Comparison of ENCODE assay signal across 11 cellular contexts in genomic region chr3:193744822-193745684, GRCh38.
DNase-seq lines count a peak whose midpoint lies in the region; ATAC-seq and TF ChIP-seq lines count a peak whose summit lies in the region.
"Had no signal": no experiment of that assay in that cellular context is flagged by ENCODE, and none has a peak within 500 bp of the region (broad histone marks: within the 10 kb centered on the region; RNA-seq: fewer than 3 reads in every experiment).

No MANE protein-coding gene starts in this region.

- 68 to 72% methylated on average over 7 to 8 of the region's 9 CpGs for WGBS in mesodermal cell (ENCODE audit: insufficient coverage in 2 of 2), 2 experiments

- H3K27ac ChIP-seq in mesodermal cell (ENCODE audit: low read depth, low read length, severe bottlenecking) = peak overlapping the region; percentile 33
- no peak overlapping the region for H3K27ac ChIP-seq in foreskin keratinocyte

- H3K4me3 ChIP-seq in Caco-2 (ENCODE audit: low read depth, low read length) (no peak overlapping the region), mesodermal cell (ENCODE audit: extremely low read depth, insufficient read depth, low read length, poor library complexity, severe bottlenecking) (no peak overlapping the region), HAP-1 (no peak overlapping the region)
- H3K4me3 ChIP-seq: MG63 had no signal

- H3K27me3 ChIP-seq in Caco-2 (replicated peaks; ENCODE audit: control insufficient read depth, insufficient read depth, low read length) = no peaks in the 10 kb centered on the region
- H3K27me3 ChIP-seq in foreskin keratinocyte = peaks cover 5% of the 10 kb centered on the region
- no peaks in the 10 kb centered on the region for H3K27me3 ChIP-seq in HAP-1 (ENCODE audit: low read depth)

- no peak for ATAC-seq in foreskin keratinocyte
- no peak for ATAC-seq in stimulated activated naive CD8-positive, alpha-beta T cell treated with anti-CD3 and anti-CD28 coated beads, Interleukin-15, Interleukin-2, amounts not matched to agents 100 U/mL and 50 U/mL, for 24 hours

- peak; percentile 36 to 40 for DNase-seq in Caco-2
- peak; percentile 96 for DNase-seq in NCI-H146 (lab: John Stamatoyannopoulos, UW)
- DNase-seq in foreskin keratinocyte = no peak
- no peak for DNase-seq in stimulated activated naive CD8-positive, alpha-beta T cell treated with anti-CD3 and anti-CD28 coated beads, Interleukin-15, Interleukin-2, amounts not matched to agents 100 U/mL and 50 U/mL, for 24 hours
- DNase-seq in activated naive CD4-positive, alpha-beta T cell treated with anti-CD3 and anti-CD28 coated beads, Interleukin-2, amount 10 ng/mL, durations not matched to agents 7 days and 5 days = no peak
- no peak for DNase-seq in HAP-1 (ENCODE audit: low spot score in 2 of 2)
- DNase-seq: activated CD4-positive, alpha-beta T cell treated with anti-CD3 and anti-CD28 coated beads, Interleukin-2, amount 50 U/mL, for 1 hour; MG63 had no signal

- H3K27me3 Mint-ChIP-seq in Caco-2 (ENCODE audit: insufficient read depth, unreplicated experiment) (no peaks in the 10 kb centered on the region), brain (peaks cover 10% of the 10 kb centered on the region)
- peaks cover 23% of the 10 kb centered on the region for H3K27me3 Mint-ChIP-seq in activated naive CD4-positive, alpha-beta T cell treated with anti-CD3 and anti-CD28 coated beads, Interleukin-2, amount 10 ng/mL, durations not matched to agents 7 days and 5 days

- no TSS peak for BruUV-seq in Caco-2 (replicated peaks; lab: Mats Ljungman, UMichigan)

- POLR2A ChIA-PET in Caco-2 (lab: Charles Lee) = interaction anchor here (1.1 kb wide), 1 partner anchor 392 kb away, joined by 7 read pairs; no protein-coding TSS in a partner anchor

- H3K4me1 Mint-ChIP-seq in Caco-2 (ENCODE audit: low read depth, unreplicated experiment) (peaks cover 24% of the 10 kb centered on the region), brain (peaks cover 20% of the 10 kb centered on the region)
- H3K4me1 Mint-ChIP-seq in activated naive CD4-positive, alpha-beta T cell treated with anti-CD3 and anti-CD28 coated beads, Interleukin-2, amount 10 ng/mL, durations not matched to agents 7 days and 5 days = peaks cover 10% of the 10 kb centered on the region

- H3K36me3 ChIP-seq in Caco-2 (ENCODE audit: control insufficient read depth, insufficient read depth, low read length) = no peaks in the 10 kb centered on the region
- no peaks in the 10 kb centered on the region for H3K36me3 ChIP-seq in mesodermal cell (ENCODE audit: control insufficient read depth, insufficient read depth, low read length)
- H3K36me3 ChIP-seq in HAP-1 (replicated peaks) = no peaks in the 10 kb centered on the region
- H3K36me3 ChIP-seq: MG63 had no signal

- intact Hi-C loops in Caco-2 (cut with micrococcal nuclease; ENCODE audit: unreplicated experiment) = loop anchor here (1.0 to 2.0 kb wide), 4 partner anchors 16 to 386 kb away; no protein-coding TSS in a partner anchor

- H3K27ac Mint-ChIP-seq in Caco-2 (ENCODE audit: unreplicated experiment) (peak overlapping the region; percentile 87), brain (peak overlapping the region in 3 of 5 experiments; percentile 10 to 77 (median 32))
- H3K27ac Mint-ChIP-seq in activated naive CD4-positive, alpha-beta T cell treated with anti-CD3 and anti-CD28 coated beads, Interleukin-2, amount 10 ng/mL, durations not matched to agents 7 days and 5 days = no peak overlapping the region
- H3K27ac Mint-ChIP-seq: activated naive CD8-positive, alpha-beta T cell had no signal

- TF ChIP-seq CTCF in Caco-2 (IDR thresholded peaks at IDR 0.05; ENCODE audit: insufficient read depth in 1 of 2, low read depth in 1 of 2, low read length in 1 of 2, severe bottlenecking in 1 of 2, unreplicated experiment in 1 of 2) (no peak), brain (conservative IDR thresholded peaks at IDR 0.05) (no peak), foreskin keratinocyte (conservative IDR thresholded peaks at IDR 0.05) (no peak)

- H3K9me3 ChIP-seq in Caco-2 = no peaks in the 10 kb centered on the region
- no peaks in the 10 kb centered on the region for H3K9me3 ChIP-seq in mesodermal cell (ENCODE audit: control insufficient read depth, low read length)
- no peaks in the 10 kb centered on the region for H3K9me3 ChIP-seq in HAP-1

- H3K4me1 ChIP-seq in Caco-2 (peaks cover 30% of the 10 kb centered on the region), mesodermal cell (ENCODE audit: control insufficient read depth, insufficient read depth, low read length, poor library complexity, severe bottlenecking) (peaks cover 11% of the 10 kb centered on the region), foreskin keratinocyte (no peaks in the 10 kb centered on the region), HAP-1 (peaks cover under 1% of the 10 kb centered on the region)

- H3K4me3 Mint-ChIP-seq in Caco-2 (ENCODE audit: unreplicated experiment) (no peak overlapping the region), brain (no peak overlapping the region)
- H3K4me3 Mint-ChIP-seq in activated naive CD4-positive, alpha-beta T cell treated with anti-CD3 and anti-CD28 coated beads, Interleukin-2, amount 10 ng/mL, durations not matched to agents 7 days and 5 days = no peak overlapping the region
- H3K4me3 Mint-ChIP-seq: activated naive CD8-positive, alpha-beta T cell had no signal

- CTCF ChIA-PET in Caco-2 (lab: Charles Lee) = interaction anchor here (0.9 to 1.5 kb wide), 2 partner anchors 36 to 571 kb away, joined by 3 to 13 read pairs; no protein-coding TSS in a partner anchor
- CTCF ChIA-PET in activated naive CD4-positive, alpha-beta T cell treated with anti-CD3 and anti-CD28 coated beads, Interleukin-2, amount 10 ng/mL, durations not matched to agents 7 days and 5 days (lab: Charles Lee) = no interaction called here

- no peaks in the 10 kb centered on the region for H3K9me3 Mint-ChIP-seq in Caco-2 (ENCODE audit: unreplicated experiment)
- H3K9me3 Mint-ChIP-seq in brain = peaks cover 3 to 8% (median 5%) of the 10 kb centered on the region in 5 experiments
- no peaks in the 10 kb centered on the region for H3K9me3 Mint-ChIP-seq in activated naive CD4-positive, alpha-beta T cell treated with anti-CD3 and anti-CD28 coated beads, Interleukin-2, amount 10 ng/mL, durations not matched to agents 7 days and 5 days

- in situ Hi-C loops in HAP-1 (cut with MboI; ENCODE audit: low sequenced_read_pairs) = no loop called here

- H3K36me3 Mint-ChIP-seq in Caco-2 (ENCODE audit: insufficient read depth, unreplicated experiment) (peaks cover 8% of the 10 kb centered on the region), brain (no peaks in the 10 kb centered on the region)
- H3K36me3 Mint-ChIP-seq in activated naive CD4-positive, alpha-beta T cell treated with anti-CD3 and anti-CD28 coated beads, Interleukin-2, amount 10 ng/mL, durations not matched to agents 7 days and 5 days = no peaks in the 10 kb centered on the region
- H3K36me3 Mint-ChIP-seq: activated naive CD8-positive, alpha-beta T cell had no signal

Comparison
In these comparisons a context has a peak if more than half of its experiments do, and no peak if none do; other contexts are left out.
1. DNase-seq: peak in Caco-2 (2 of 2) and NCI-H146 (single experiment); none in foreskin keratinocyte (0 of 2), stimulated activated naive CD8-positive, alpha-beta T cell treated with anti-CD3 and anti-CD28 coated beads, Interleukin-15, Interleukin-2, amounts not matched to agents 100 U/mL and 50 U/mL, for 24 hours (single experiment), activated naive CD4-positive, alpha-beta T cell treated with anti-CD3 and anti-CD28 coated beads, Interleukin-2, amount 10 ng/mL, durations not matched to agents 7 days and 5 days (single experiment) and HAP-1 (0 of 2).